Comparison of ENCODE assay signal across 19 cellular contexts in genomic region chr11:67396258-67396581, GRCh38. TPM values are rescaled to one million over a fixed set of nuclear protein-coding genes. Genes with fewer than 3 reads are reported as not detected.
DNase-seq lines count a peak whose midpoint lies in the region; ATAC-seq and TF ChIP-seq lines count a peak whose summit lies in the region.
"Had no signal": no experiment of that assay in that cellular context is flagged by ENCODE, and none has a peak within 500 bp of the region (broad histone marks: within the 10 kb centered on the region; RNA-seq: fewer than 3 reads in every experiment).

No MANE protein-coding gene starts in this region.

- TF ChIP-seq CTCF in DOHH2 (IDR thresholded peaks at IDR 0.05; ENCODE audit: low read depth, low read length, poor library complexity, severe bottlenecking) (no peak), dorsolateral prefrontal cortex (IDR thresholded peaks at IDR 0.05 in 54 of 56, conservative IDR thresholded peaks at IDR 0.05 in 2 of 56; ENCODE audit: low read depth in 1 of 56, partially characterized antibody in 56 of 56) (no peak)
- no peak for TF ChIP-seq CTCF in activated CD8-positive, alpha-beta T cell treated with anti-CD3 and anti-CD28 coated beads for 36 hours (IDR thresholded peaks at IDR 0.05)

- H3K27me3 Mint-ChIP-seq in T-helper 2 cell treated with Interferon-gamma antibody and Interleukin-4, amounts not matched to agents 5 μg/mL and 100 μg/mL, for 36 hours (ENCODE audit: low read depth): no peaks in the 10 kb centered on the region
- H3K27me3 Mint-ChIP-seq in activated CD8-positive, alpha-beta T cell treated with anti-CD3 and anti-CD28 coated beads for 36 hours: no peaks in the 10 kb centered on the region
- H3K27me3 Mint-ChIP-seq in naive thymus-derived CD8-positive, alpha-beta T cell: no peaks in the 10 kb centered on the region
- H3K27me3 Mint-ChIP-seq: activated CD4-positive, alpha-beta T cell treated with anti-CD3 and anti-CD28 coated beads for 36 hours; central memory CD8-positive, alpha-beta T cell had no signal

- no peaks in the 10 kb centered on the region for H3K9me2 ChIP-seq in DOHH2 (replicated peaks; ENCODE audit: control insufficient read depth, low read length)

- no peak for DNase-seq in T-helper 2 cell treated with Interferon-gamma antibody and Interleukin-4, amounts not matched to agents 5 μg/mL and 100 μg/mL, for 36 hours (ENCODE audit: low spot score)
- DNase-seq in T-helper 2 cell: no peak
- no peak for DNase-seq in activated CD8-positive, alpha-beta T cell treated with anti-CD3 and anti-CD28 coated beads for 36 hours
- DNase-seq in naive thymus-derived CD8-positive, alpha-beta T cell: no peak
- no peak for DNase-seq in dorsolateral prefrontal cortex
- DNase-seq in AG20443 (ENCODE audit: low spot score): no peak
- DNase-seq: activated CD4-positive, alpha-beta T cell treated with anti-CD3 and anti-CD28 coated beads for 36 hours; NCI-H1930; nucleus accumbens; SHP77; stomach had no signal

- intact Hi-C loops in activated CD8-positive, alpha-beta T cell treated with anti-CD3 and anti-CD28 coated beads for 36 hours (cut with micrococcal nuclease): no loop called here
- intact Hi-C loops in dorsolateral prefrontal cortex (cut with DNase I): no loop called here

- peaks cover 54% of the 10 kb centered on the region for H3K36me3 Mint-ChIP-seq in T-helper 2 cell treated with Interferon-gamma antibody and Interleukin-4, amounts not matched to agents 5 μg/mL and 100 μg/mL, for 36 hours (ENCODE audit: low read depth)
- peaks cover 44% of the 10 kb centered on the region for H3K36me3 Mint-ChIP-seq in activated CD8-positive, alpha-beta T cell treated with anti-CD3 and anti-CD28 coated beads for 36 hours (ENCODE audit: low read depth)
- peaks cover 0 to 34% (median 3%) of the 10 kb centered on the region in 3 donors for H3K36me3 Mint-ChIP-seq in naive thymus-derived CD8-positive, alpha-beta T cell

- peaks cover 7% of the 10 kb centered on the region; the same call in 1 of the 2 replicates for H4K20me1 ChIP-seq in DOHH2 (ENCODE audit: control insufficient read depth, insufficient read depth, low read depth, low read length)

- no peaks in the 10 kb centered on the region for H3K27me3 ChIP-seq in DOHH2 (ENCODE audit: control insufficient read depth, low read length)
- H3K27me3 ChIP-seq in dorsolateral prefrontal cortex: no peaks in the 10 kb centered on the region
- H3K27me3 ChIP-seq: hepatocyte, stomach had no signal

- peaks cover 29% of the 10 kb centered on the region for H3K4me1 Mint-ChIP-seq in T-helper 2 cell treated with Interferon-gamma antibody and Interleukin-4, amounts not matched to agents 5 μg/mL and 100 μg/mL, for 36 hours (ENCODE audit: low read depth)
- peaks cover 47% of the 10 kb centered on the region for H3K4me1 Mint-ChIP-seq in activated CD8-positive, alpha-beta T cell treated with anti-CD3 and anti-CD28 coated beads for 36 hours (ENCODE audit: low read depth)
- H3K4me1 Mint-ChIP-seq in naive thymus-derived CD8-positive, alpha-beta T cell: peaks cover 22 to 66% (median 61%) of the 10 kb centered on the region in 4 donors

- POLR2A ChIA-PET in activated CD8-positive, alpha-beta T cell treated with anti-CD3 and anti-CD28 coated beads for 36 hours (lab: Charles Lee): interaction anchor here (1.0 to 7.9 kb wide), 5 partner anchors 12 to 45 kb away, joined by 3 to 28 read pairs (median 5); partner anchors contain the start of gene PTPRCAP
- POLR2A ChIA-PET in naive thymus-derived CD8-positive, alpha-beta T cell (lab: Charles Lee): interaction anchor here (1.0 to 25.5 kb wide), 8 partner anchors 7 to 72 kb away, joined by 3 to 2390 read pairs (median 12); partner anchors contain the start of genes CARNS1, POLD4, PPP1CA and PTPRCAP

- peaks cover 48% of the 10 kb centered on the region for H3K4me1 ChIP-seq in DOHH2 (ENCODE audit: control insufficient read depth, low read length)

- peaks cover 84% of the 10 kb centered on the region for H3K36me3 ChIP-seq in DOHH2 (ENCODE audit: control insufficient read depth, low read length)

- peak overlapping the region; percentile 44; the same call in 1 of the 2 replicates for H3K4me2 ChIP-seq in DOHH2 (ENCODE audit: low read length)
- H3K4me2 ChIP-seq: A549, hepatocyte had no signal

- H3K79me2 ChIP-seq in DOHH2 (ENCODE audit: control insufficient read depth, low read length): peaks cover 83% of the 10 kb centered on the region

- H3K9me3 Mint-ChIP-seq in T-helper 2 cell treated with Interferon-gamma antibody and Interleukin-4, amounts not matched to agents 5 μg/mL and 100 μg/mL, for 36 hours: no peaks in the 10 kb centered on the region
- no peaks in the 10 kb centered on the region for H3K9me3 Mint-ChIP-seq in activated CD8-positive, alpha-beta T cell treated with anti-CD3 and anti-CD28 coated beads for 36 hours
- H3K9me3 Mint-ChIP-seq in naive thymus-derived CD8-positive, alpha-beta T cell: no peaks in the 10 kb centered on the region
- H3K9me3 Mint-ChIP-seq: central memory CD8-positive, alpha-beta T cell had no signal

- H3F3A ChIP-seq in DOHH2 (ENCODE audit: control insufficient read depth, insufficient read depth): peaks cover 8% of the 10 kb centered on the region; the same call in 1 of the 2 replicates

- H3K27ac ChIP-seq in DOHH2 (ENCODE audit: low read depth, low read length): peak overlapping the region; percentile 32; the same call in 1 of the 2 replicates
- H3K27ac ChIP-seq in dorsolateral prefrontal cortex: peak overlapping the region in 1 of 59 donors; percentile 8
- H3K27ac ChIP-seq: A549, hepatocyte had no signal

- no peaks in the 10 kb centered on the region for H3K9me3 ChIP-seq in DOHH2 (ENCODE audit: control insufficient read depth, insufficient read depth, low read length)
- H3K9me3 ChIP-seq: A549, stomach had no signal

- no peak overlapping the region for H3K4me3 Mint-ChIP-seq in T-helper 2 cell treated with Interferon-gamma antibody and Interleukin-4, amounts not matched to agents 5 μg/mL and 100 μg/mL, for 36 hours
- no peak overlapping the region for H3K4me3 Mint-ChIP-seq in activated CD8-positive, alpha-beta T cell treated with anti-CD3 and anti-CD28 coated beads for 36 hours
- peak overlapping the region in 5 of 10 donors; percentile 23 to 76 (median 43) for H3K4me3 Mint-ChIP-seq in naive thymus-derived CD8-positive, alpha-beta T cell
- H3K4me3 Mint-ChIP-seq: activated CD4-positive, alpha-beta T cell treated with anti-CD3 and anti-CD28 coated beads for 36 hours had no signal

- peak overlapping the region; percentile 55 for H3K27ac Mint-ChIP-seq in T-helper 2 cell treated with Interferon-gamma antibody and Interleukin-4, amounts not matched to agents 5 μg/mL and 100 μg/mL, for 36 hours
- H3K27ac Mint-ChIP-seq in activated CD8-positive, alpha-beta T cell treated with anti-CD3 and anti-CD28 coated beads for 36 hours: peak overlapping the region; percentile 76
- peak overlapping the region in 8 of 10 donors; percentile 69 to 96 (median 90) for H3K27ac Mint-ChIP-seq in naive thymus-derived CD8-positive, alpha-beta T cell

- ATAC-seq in activated CD8-positive, alpha-beta T cell treated with anti-CD3 and anti-CD28 coated beads for 36 hours: no peak
- no peak for ATAC-seq in naive thymus-derived CD8-positive, alpha-beta T cell
- ATAC-seq in esophagus mucosa: no peak
- ATAC-seq: A549; activated CD4-positive, alpha-beta T cell treated with anti-CD3 and anti-CD28 coated beads for 36 hours had no signal

- H3K4me3 ChIP-seq in DOHH2 (ENCODE audit: low read length) (no peak overlapping the region), dorsolateral prefrontal cortex (no peak overlapping the region)
- H3K4me3 ChIP-seq: A549, hepatocyte, stomach had no signal

- CTCF ChIA-PET in activated CD8-positive, alpha-beta T cell treated with anti-CD3 and anti-CD28 coated beads for 36 hours (lab: Charles Lee): interaction anchor here (0.7 to 6.1 kb wide), 5 partner anchors 9 to 87 kb away, joined by 3 to 36 read pairs (median 4); partner anchors contain the start of gene AIP

RNA-seq across cellular contexts. Expression of gene RAD9A, which starts 4.4 kb away (rescaled TPM):
- 10 to 100 TPM; 29.7 to 30.6 TPM for total RNA-seq in activated CD8-positive, alpha-beta T cell treated with anti-CD3 and anti-CD28 coated beads for 36 hours
- total RNA-seq in naive thymus-derived CD8-positive, alpha-beta T cell: 10 to 100 TPM; 47.3 to 58.1 TPM
- 1 to 10 TPM; 6.5 to 9.4 (median 6.6) TPM for polyA plus RNA-seq in naive thymus-derived CD8-positive, alpha-beta T cell
- total RNA-seq in esophagus mucosa: 15.3 TPM
- total RNA-seq in dorsolateral prefrontal cortex: 10 to 100 TPM; 15.9 to 52.4 (median 26.4) TPM

RNA-seq across cellular contexts. Expression of gene PPP1CA, which starts 5.4 kb away (rescaled TPM):
- total RNA-seq in activated CD8-positive, alpha-beta T cell treated with anti-CD3 and anti-CD28 coated beads for 36 hours: 100 to 1,000 TPM; 249 to 258 TPM
- 100 to 1,000 TPM; 141 to 146 TPM for total RNA-seq in naive thymus-derived CD8-positive, alpha-beta T cell
- polyA plus RNA-seq in naive thymus-derived CD8-positive, alpha-beta T cell: 100 to 1,000 TPM; 357 to 518 (median 403) TPM
- total RNA-seq in esophagus mucosa: 188 TPM
- total RNA-seq in dorsolateral prefrontal cortex: 10 to 100 TPM; 47.4 to 86.5 (median 66.9) TPM

RNA-seq across cellular contexts. Expression of gene TBC1D10C, which starts 7.7 kb away (rescaled TPM):
- total RNA-seq in activated CD8-positive, alpha-beta T cell treated with anti-CD3 and anti-CD28 coated beads for 36 hours: 100 to 1,000 TPM; 138 to 144 TPM
- 100 to 1,000 TPM; 403 to 419 TPM for total RNA-seq in naive thymus-derived CD8-positive, alpha-beta T cell
- polyA plus RNA-seq in naive thymus-derived CD8-positive, alpha-beta T cell: 100 to 1,000 TPM; 231 to 307 (median 251) TPM
- total RNA-seq in esophagus mucosa: 1.5 TPM
- total RNA-seq in dorsolateral prefrontal cortex: 1 to 10 TPM in 45 of 120 experiments, under 1 TPM in 67, not detected in 8; 0.11 to 3.6 (median 0.89) TPM
- total RNA-seq: hepatocyte, NCI-H460 had no signal
- polyA plus RNA-seq: A549, keratinocyte had no signal

RNA-seq across cellular contexts. Expression of gene CARNS1, which starts 19.3 kb away (rescaled TPM):
- total RNA-seq in activated CD8-positive, alpha-beta T cell treated with anti-CD3 and anti-CD28 coated beads for 36 hours: 1 to 10 TPM; 6.2 to 6.9 TPM
- 10 to 100 TPM; 18.5 to 21.2 TPM for total RNA-seq in naive thymus-derived CD8-positive, alpha-beta T cell
- polyA plus RNA-seq in naive thymus-derived CD8-positive, alpha-beta T cell: 1 to 10 TPM; 2.2 to 3.7 (median 2.3) TPM
- 0.20 TPM for total RNA-seq in esophagus mucosa
- 100 to 1,000 TPM in 61 of 120 experiments, 10 to 100 TPM in 59; 10.4 to 647 (median 104) TPM for total RNA-seq in dorsolateral prefrontal cortex
- total RNA-seq: G401 had no signal
- polyA plus RNA-seq: keratinocyte had no signal

RNA-seq across cellular contexts. Expression of gene CLCF1, which starts 22.8 kb away (rescaled TPM):
- total RNA-seq in activated CD8-positive, alpha-beta T cell treated with anti-CD3 and anti-CD28 coated beads for 36 hours: under 1 TPM; 0.79 to 0.81 TPM
- total RNA-seq in naive thymus-derived CD8-positive, alpha-beta T cell: 1 to 10 TPM; 1.1 to 1.5 TPM
- polyA plus RNA-seq in naive thymus-derived CD8-positive, alpha-beta T cell: under 1 TPM in 1 of 3 donors, not detected in 2; 0.58 TPM
- 1.6 TPM for total RNA-seq in esophagus mucosa
- total RNA-seq in dorsolateral prefrontal cortex: 1 to 10 TPM in 8 of 120 experiments, under 1 TPM in 50, not detected in 62; 0.23 to 2.5 (median 0.50) TPM

Comparison
In these comparisons a context has a peak if more than half of its experiments do, and no peak if none do; other contexts are left out.
1. RNA of gene TBC1D10C, which starts 7.7 kb away (total RNA-seq): 403 to 419 TPM in naive thymus-derived CD8-positive, alpha-beta T cell and 138 to 144 TPM in activated CD8-positive, alpha-beta T cell treated with anti-CD3 and anti-CD28 coated beads for 36 hours; 1.5 TPM in esophagus mucosa (single experiment) and 0.11 to 3.6 TPM in dorsolateral prefrontal cortex; every median in the first group is over 10 times any median in the second.
2. Peak in every context shown above with its lines, with median percentiles within 50 percentile points of each other: H3K27ac Mint-ChIP-seq.